Comparison of ENCODE assay signal across 9 cellular contexts in the genomic region with DNA sequence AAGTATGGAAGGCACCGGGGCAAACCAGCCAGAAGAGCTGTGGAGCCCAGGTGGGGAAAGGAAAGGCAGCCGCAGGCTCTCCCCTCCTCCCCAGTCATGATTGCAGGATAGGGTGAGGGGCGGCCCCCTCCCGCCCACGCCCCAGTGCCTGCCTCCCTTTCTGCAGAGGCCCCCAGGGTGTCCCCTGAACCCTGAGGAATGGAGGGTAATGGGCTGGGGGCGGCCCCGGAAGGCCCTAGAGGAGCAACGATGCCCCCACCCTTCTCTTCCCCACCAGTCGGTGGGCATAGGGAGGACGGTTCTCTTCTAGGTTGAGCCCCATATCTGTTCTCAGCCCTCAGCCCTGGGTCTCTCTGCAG. TPM values are rescaled to one million over a fixed set of nuclear protein-coding genes. Genes with fewer than 3 reads are reported as not detected.
DNase-seq lines count a peak whose midpoint lies in the region; ATAC-seq and TF ChIP-seq lines count a peak whose summit lies in the region.
"Not testable (repeated sequence)": the region's sequence is repeated elsewhere in the genome, so short reads cannot be mapped to it uniquely, and the experiment has no call there.
"Had no signal": no experiment of that assay in that cellular context is flagged by ENCODE, and none has a peak within 500 bp of the region (broad histone marks: within the 10 kb centered on the region; RNA-seq: fewer than 3 reads in every experiment).

No MANE protein-coding gene starts in this region.

- not testable (repeated sequence) for TF ChIP-seq POLR2A in uterus (IDR thresholded peaks at IDR 0.05)

- WGBS in ectodermal cell, 2 experiments = 44 to 47% methylated on average over 7 to 8 of the region's 10 CpGs
- WGBS in right cardiac atrium = 44% methylated on average over 10 of the region's 10 CpGs

- H3K4me1 Mint-ChIP-seq in WTC11 (peaks cover 19% of the 10 kb centered on the region), mesothelial cell of epicardium (peaks cover 12% of the 10 kb centered on the region)
- H3K4me1 Mint-ChIP-seq in activated naive CD8-positive, alpha-beta T cell (ENCODE audit: low read depth); progenitor cell of endocrine pancreas (ENCODE audit: low read depth): not testable (repeated sequence)

- intact Hi-C loops in right cardiac atrium (cut with DNase I); uterus (cut with DNase I; ENCODE audit: low total_unique reads): not testable (repeated sequence)

- CTCF ChIA-PET in WTC11 (lab: Charles Lee) = not testable (repeated sequence)

- not testable (repeated sequence) for H3K27me3 ChIP-seq in ectodermal cell (ENCODE audit: control insufficient read depth, insufficient read depth, low read length, poor library complexity, severe bottlenecking); right cardiac atrium (ENCODE audit: control insufficient read depth, insufficient read depth); uterus

- peak; percentile 10; the same call in 1 of the 2 replicates for ATAC-seq in WTC11
- ATAC-seq in right cardiac atrium = not testable (repeated sequence)

- peaks cover 17% of the 10 kb centered on the region; the same call in 1 of the 2 replicates for H3K4me1 ChIP-seq in ES-I3 (ENCODE audit: insufficient read depth, low read length)
- not testable (repeated sequence) for H3K4me1 ChIP-seq in ectodermal cell (ENCODE audit: control insufficient read depth, insufficient read depth, low read length); right cardiac atrium (ENCODE audit: control insufficient read depth, insufficient read depth, low read length); uterus

- TF ChIP-seq CTCF in WTC11 (IDR thresholded peaks at IDR 0.05); mesothelial cell of epicardium (IDR thresholded peaks at IDR 0.05; ENCODE audit: unreplicated experiment); progenitor cell of endocrine pancreas (IDR thresholded peaks at IDR 0.05; ENCODE audit: unreplicated experiment); uterus (IDR thresholded peaks at IDR 0.05): not testable (repeated sequence)

- H3K36me3 Mint-ChIP-seq in WTC11; activated naive CD8-positive, alpha-beta T cell; mesothelial cell of epicardium; progenitor cell of endocrine pancreas (ENCODE audit: insufficient read depth): not testable (repeated sequence)

- not testable (repeated sequence) for H3K27me3 Mint-ChIP-seq in WTC11 (ENCODE audit: low read depth); activated naive CD8-positive, alpha-beta T cell; mesothelial cell of epicardium (ENCODE audit: low read depth); progenitor cell of endocrine pancreas

- not testable (repeated sequence) for H3K27ac Mint-ChIP-seq in WTC11; activated naive CD8-positive, alpha-beta T cell; mesothelial cell of epicardium; progenitor cell of endocrine pancreas

- H3K4me3 Mint-ChIP-seq in WTC11 (peak overlapping the region; percentile 61), mesothelial cell of epicardium (peak overlapping the region; percentile 66), progenitor cell of endocrine pancreas (ENCODE audit: low read depth) (peak overlapping the region; percentile 77)
- peak overlapping the region; percentile 63 for H3K4me3 Mint-ChIP-seq in activated naive CD8-positive, alpha-beta T cell

- H3K36me3 ChIP-seq in ES-I3 (ENCODE audit: insufficient read depth, low read length); ectodermal cell (ENCODE audit: control insufficient read depth, insufficient read depth, low read length); uterus: not testable (repeated sequence)

- POLR2A ChIA-PET in WTC11 (lab: Charles Lee) = not testable (repeated sequence)

- not testable (repeated sequence) for H3K9me3 Mint-ChIP-seq in WTC11; activated naive CD8-positive, alpha-beta T cell (ENCODE audit: low read depth)
- peaks cover 20% of the 10 kb centered on the region for H3K9me3 Mint-ChIP-seq in mesothelial cell of epicardium
- H3K9me3 Mint-ChIP-seq in progenitor cell of endocrine pancreas (ENCODE audit: low read depth) = peaks cover 15% of the 10 kb centered on the region

- not testable (repeated sequence) for H3K27ac ChIP-seq in ectodermal cell (ENCODE audit: insufficient read depth, low read depth, low read length, poor library complexity, severe bottlenecking); right cardiac atrium (ENCODE audit: low read length); uterus

- not testable (repeated sequence) for DNase-seq in WTC11 (ENCODE audit: low spot score); right cardiac atrium; mesothelial cell of epicardium (ENCODE audit: low spot score in 2 of 2, unreplicated experiment in 2 of 2); progenitor cell of endocrine pancreas (ENCODE audit: low spot score, unreplicated experiment); uterus

- not testable (repeated sequence) for H3K9me3 ChIP-seq in ES-I3 (ENCODE audit: control insufficient read depth, insufficient read depth, low read length); ectodermal cell (ENCODE audit: control insufficient read depth, low read length); right cardiac atrium (ENCODE audit: control insufficient read depth, low read length); uterus

- peak overlapping the region; percentile 67 for H3K9ac ChIP-seq in ES-I3 (ENCODE audit: low read depth, low read length)

- H3K4me3 ChIP-seq in ectodermal cell (ENCODE audit: insufficient read depth, low read depth, low read length) (peak overlapping the region; percentile 37), right cardiac atrium (ENCODE audit: low read length) (peak overlapping the region; percentile 53), uterus (peak overlapping the region; percentile 19 to 45)

RNA-seq across cellular contexts. Expression of a gene that starts 1.0 kb away (rescaled TPM):
- total RNA-seq in WTC11 (2021) (4.5 to 4.8 TPM (median 4.7 TPM) in 3 replicates), right cardiac atrium (1 to 10 TPM; 3.8 to 6.3 (median 5.3) TPM), mesothelial cell of epicardium (7.8 to 8.7 TPM (median 7.8 TPM) in 3 replicates), progenitor cell of endocrine pancreas (9.0 and 9.5 TPM in 2 replicates), uterus (1 to 10 TPM in 2 of 4 donors, under 1 TPM in 1, not detected in 1; 0.26 to 3.5 (median 2.8) TPM)
- polyA plus RNA-seq in ectodermal cell (2013, experiment 1 of 4) = 2.9 TPM
- 3.0 TPM for polyA plus RNA-seq in ectodermal cell (2013, experiment 2 of 4)
- polyA plus RNA-seq in ectodermal cell (2013, experiment 3 of 4) = 2.5 TPM
- polyA plus RNA-seq in ectodermal cell (2013, experiment 4 of 4) = 3.8 TPM
- 5.1 TPM for polyA plus RNA-seq in right cardiac atrium
- total RNA-seq: G401 had no signal
